In genomic region chr22:36366291-36366708, GRCh38 we compare ENCODE assay signal across 11 cellular contexts. TPM values are rescaled to one million over a fixed set of nuclear protein-coding genes. Genes with fewer than 3 reads are reported as not detected.
DNase-seq lines count a peak whose midpoint lies in the region; ATAC-seq, FAIRE-seq and TF ChIP-seq lines count a peak whose summit lies in the region.
"Had no signal": no experiment of that assay in that cellular context is flagged by ENCODE, and none has a peak within 500 bp of the region (broad histone marks: within the 10 kb centered on the region; RNA-seq: fewer than 3 reads in every experiment).

No MANE protein-coding gene starts in this region.

- H3K27me3 ChIP-seq in bronchial epithelial cell (ENCODE audit: control insufficient read depth, insufficient read depth, low read length), result no peaks in the 10 kb centered on the region
- H3K27me3 ChIP-seq in lung (ENCODE audit: control insufficient read depth, insufficient read depth), result no peaks in the 10 kb centered on the region
- no peaks in the 10 kb centered on the region for H3K27me3 ChIP-seq in tibial nerve

- H3K4me3 ChIP-seq in bronchial epithelial cell (ENCODE audit: low read depth, low read length), result no peak overlapping the region
- no peak overlapping the region for H3K4me3 ChIP-seq in lung
- no peak overlapping the region for H3K4me3 ChIP-seq in tibial nerve

- TF ChIP-seq CTCF in bronchial epithelial cell (IDR thresholded peaks at IDR 0.05; ENCODE audit: insufficient read depth, low read length, severe bottlenecking) (no peak), lung (IDR thresholded peaks at IDR 0.05; ENCODE audit: control extremely low read depth, extremely low read depth) (no peak), tibial nerve (IDR thresholded peaks at IDR 0.05) (no peak), glutamatergic neuron (IDR thresholded peaks at IDR 0.05; ENCODE audit: partially characterized antibody, unreplicated experiment) (no peak)

- H3K36me3 ChIP-seq in bronchial epithelial cell (ENCODE audit: control insufficient read depth, insufficient read depth, low read length) (peaks cover 15% of the 10 kb centered on the region), lung (ENCODE audit: control insufficient read depth in 2 of 2, insufficient read depth in 2 of 2, low read length in 2 of 2) (peaks cover 0 to 3% of the 10 kb centered on the region in 2 donors), tibial nerve (no peaks in the 10 kb centered on the region)

- no peaks in the 10 kb centered on the region for H3K27me3 Mint-ChIP-seq in activated T-cell treated with anti-CD3 and anti-CD28 coated beads, Interleukin-2, amount 50 U/mL, for 72 hours (ENCODE audit: low read depth)
- H3K27me3 Mint-ChIP-seq in glutamatergic neuron (ENCODE audit: unreplicated experiment), result peaks cover 5% of the 10 kb centered on the region

- no peak for TF ChIP-seq EP300 in tibial nerve (IDR thresholded peaks at IDR 0.05)

- ATAC-seq in activated T-cell treated with anti-CD3 and anti-CD28 coated beads, Interleukin-2, amount 50 U/mL, for 72 hours (replicated peaks in 1 of 2), result no peak
- ATAC-seq in lung (ENCODE audit: insufficient read depth, low FRiP score), result no peak

- H3K9me3 ChIP-seq in lung (ENCODE audit: control insufficient read depth in 2 of 2, insufficient read depth in 1 of 2, low read length in 1 of 2), result no peaks in the 10 kb centered on the region
- no peaks in the 10 kb centered on the region for H3K9me3 ChIP-seq in tibial nerve

- TF ChIP-seq POLR2A in tibial nerve (IDR thresholded peaks at IDR 0.05), result no peak

- H3K36me3 Mint-ChIP-seq in activated T-cell treated with anti-CD3 and anti-CD28 coated beads, Interleukin-2, amount 50 U/mL, for 72 hours (ENCODE audit: insufficient read depth in 2 of 2), result peaks cover 6 to 9% of the 10 kb centered on the region in 2 donors
- no peaks in the 10 kb centered on the region for H3K36me3 Mint-ChIP-seq in glutamatergic neuron (ENCODE audit: unreplicated experiment)

- no peak for DNase-seq in activated T-cell treated with anti-CD3 and anti-CD28 coated beads, Interleukin-2, amount 50 U/mL, for 72 hours
- no peak for DNase-seq in activated T-cell treated with anti-CD3 and anti-CD28 coated beads for 4 hours
- peak; percentile 62 for DNase-seq in bronchial epithelial cell (ENCODE audit: low read depth)
- no peak for DNase-seq in lung (ENCODE audit: low spot score)
- no peak for DNase-seq in tibial nerve (ENCODE audit: low spot score in 2 of 2)
- DNase-seq in glutamatergic neuron, result no peak
- DNase-seq in NCI-H82 (lab: John Stamatoyannopoulos, UW), result no peak
- no peak for DNase-seq in NCI-H1436 treated with DMSO at 0.1 percent for 48 hours (lab: John Stamatoyannopoulos, UW)
- DNase-seq: NCI-H2029 treated with DMSO at 0.1 percent for 48 hours, nucleus accumbens had no signal

- H3K27ac ChIP-seq in lung (ENCODE audit: low read depth in 1 of 2, low read length in 1 of 2), result peak overlapping the region; percentile 78 to 87
- peak overlapping the region in 3 of 4 donors; percentile 49 to 70 (median 61) for H3K27ac ChIP-seq in tibial nerve
- H3K27ac ChIP-seq: C4-2B had no signal

- 40 to 51% methylated on average over 10 of the region's 10 CpGs for WGBS in lung, 2 donors
- 58 to 63% methylated on average over 10 of the region's 10 CpGs for WGBS in tibial nerve, 2 donors

- H3K4me1 ChIP-seq in lung (ENCODE audit: control insufficient read depth in 2 of 2, insufficient read depth in 2 of 2, low read length in 2 of 2) (peaks cover 63 to 66% of the 10 kb centered on the region in 2 donors), tibial nerve (peaks cover 0 to 100% (median 96%) of the 10 kb centered on the region in 4 donors)

- peak overlapping the region; percentile 66 to 84 for H3K4me3 Mint-ChIP-seq in activated T-cell treated with anti-CD3 and anti-CD28 coated beads, Interleukin-2, amount 50 U/mL, for 72 hours
- no peak overlapping the region for H3K4me3 Mint-ChIP-seq in glutamatergic neuron (ENCODE audit: unreplicated experiment)

- peaks cover 100% of the 10 kb centered on the region for H3K4me1 Mint-ChIP-seq in activated T-cell treated with anti-CD3 and anti-CD28 coated beads, Interleukin-2, amount 50 U/mL, for 72 hours (ENCODE audit: low read depth)
- peaks cover 41% of the 10 kb centered on the region for H3K4me1 Mint-ChIP-seq in glutamatergic neuron (ENCODE audit: low read depth, unreplicated experiment)

- H3K27ac Mint-ChIP-seq in activated T-cell treated with anti-CD3 and anti-CD28 coated beads, Interleukin-2, amount 50 U/mL, for 72 hours, result peak overlapping the region; percentile 98
- H3K27ac Mint-ChIP-seq in glutamatergic neuron (ENCODE audit: unreplicated experiment), result no peak overlapping the region

- FAIRE-seq in bronchial epithelial cell (lab: Jason Lieb, UNC), result no peak

- H3K9me3 Mint-ChIP-seq in activated T-cell treated with anti-CD3 and anti-CD28 coated beads, Interleukin-2, amount 50 U/mL, for 72 hours, result no peaks in the 10 kb centered on the region
- H3K9me3 Mint-ChIP-seq in glutamatergic neuron (ENCODE audit: unreplicated experiment), result peaks cover 6% of the 10 kb centered on the region

RNA-seq across cellular contexts. Expression of gene MYH9, which starts 21.5 kb away (rescaled TPM):
- 100 to 1,000 TPM; 529 to 662 TPM for total RNA-seq in activated T-cell treated with anti-CD3 and anti-CD28 coated beads, Interleukin-2, amount 50 U/mL, for 72 hours
- 378 and 611 TPM in 2 replicates for total RNA-seq in bronchial epithelial cell
- 100 to 1,000 TPM; 398 to 667 TPM for total RNA-seq in lung
- 100 to 1,000 TPM; 184 to 266 TPM for polyA plus RNA-seq in lung
- 100 to 1,000 TPM; 361 to 406 (median 386) TPM for total RNA-seq in tibial nerve
- total RNA-seq in glutamatergic neuron (ENCODE audit: unreplicated experiment), result 122 TPM
